22 cellular contexts compared by ENCODE assay signal in the genomic region with DNA sequence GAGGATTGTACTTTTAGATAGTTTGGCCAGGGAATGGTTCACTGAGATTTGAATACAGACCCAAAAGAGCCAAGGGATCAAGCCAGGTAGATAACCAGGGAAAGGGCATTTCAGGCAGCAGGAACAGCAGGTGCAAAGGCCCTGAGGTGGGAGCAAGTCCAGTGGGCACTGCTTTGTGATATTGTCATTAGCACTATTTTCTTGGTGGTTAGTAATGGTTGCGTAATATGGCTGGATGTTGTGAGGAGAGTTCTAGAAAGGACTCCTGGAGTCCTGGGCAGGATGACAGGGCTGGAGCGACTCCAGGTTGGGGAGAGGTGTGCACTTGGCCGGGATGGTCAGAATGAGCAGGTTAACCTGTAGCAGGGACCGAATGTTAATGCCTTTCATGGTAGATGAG.
"Had no signal": no experiment of that assay in that cellular context is flagged by ENCODE, and none has a peak within 500 bp of the region (broad histone marks: within the 10 kb centered on the region; RNA-seq: fewer than 3 reads in every experiment).

No MANE protein-coding gene starts in this region.

- DNase-seq: activated CD4-positive, alpha-beta memory T cell treated with anti-CD3 and anti-CD28 coated beads for 36 hours; activated CD4-positive, alpha-beta T cell treated with anti-CD3 and anti-CD28 coated beads, Interleukin-2, amount 10 ng/mL, durations not matched to agents 7 days and 5 days; activated CD4-positive, CD25-positive, alpha-beta regulatory T cell; activated CD8-positive, alpha-beta memory T cell treated with anti-CD3 and anti-CD28 coated beads for 24 hours; activated effector memory CD4-positive, alpha-beta T cell treated with anti-CD3 and anti-CD28 coated beads, Interleukin-2, amount 50 U/mL, for 16 hours; activated naive CD4-positive, alpha-beta T cell treated with Interleukin-2 at 50 U/mL for 16 hours; activated T-cell treated with anti-CD3 and anti-CD28 coated beads, Interleukin-2, amount 50 U/mL, for 4 hours; amygdala; KBM-7; MV-4-11; NCI-H1417 treated with DMSO at 0.1 percent for 48 hours; NCI-H1694; NCI-H2029 treated with DMSO at 0.1 percent for 48 hours; NCI-H345; NCI-H510A; NCI-H526 treated with DMSO at 0.1 percent for 48 hours; PC-3; SIG-M5 had no signal

- H3K27ac ChIP-seq: VCaP had no signal

- H3K9me3 Mint-ChIP-seq: activated CD4-positive, alpha-beta memory T cell treated with anti-CD3 and anti-CD28 coated beads for 36 hours; activated CD4-positive, alpha-beta T cell treated with anti-CD3 and anti-CD28 coated beads, Interleukin-2, amount 10 ng/mL, durations not matched to agents 7 days and 5 days; activated T-cell treated with anti-CD3 and anti-CD28 coated beads, Interleukin-2, amount 50 U/mL, for 4 hours; brain; central memory CD8-positive, alpha-beta T cell had no signal

- ATAC-seq: activated T-cell treated with anti-CD3 and anti-CD28 coated beads, Interleukin-2, amount 50 U/mL, for 4 hours had no signal

- H3K27ac Mint-ChIP-seq: activated CD4-positive, alpha-beta memory T cell treated with anti-CD3 and anti-CD28 coated beads for 36 hours; activated CD4-positive, alpha-beta T cell treated with anti-CD3 and anti-CD28 coated beads, Interleukin-2, amount 10 ng/mL, durations not matched to agents 7 days and 5 days; activated naive CD8-positive, alpha-beta T cell; brain had no signal

- H3K4me3 Mint-ChIP-seq: activated CD4-positive, alpha-beta memory T cell treated with anti-CD3 and anti-CD28 coated beads for 36 hours; activated CD4-positive, alpha-beta T cell treated with anti-CD3 and anti-CD28 coated beads, Interleukin-2, amount 10 ng/mL, durations not matched to agents 7 days and 5 days; activated naive CD8-positive, alpha-beta T cell; activated T-cell treated with anti-CD3 and anti-CD28 coated beads, Interleukin-2, amount 50 U/mL, for 4 hours; central memory CD8-positive, alpha-beta T cell had no signal

- H3K36me3 Mint-ChIP-seq: activated CD4-positive, alpha-beta memory T cell treated with anti-CD3 and anti-CD28 coated beads for 36 hours; activated naive CD8-positive, alpha-beta T cell; brain had no signal

- H3K27me3 Mint-ChIP-seq: activated CD4-positive, alpha-beta memory T cell treated with anti-CD3 and anti-CD28 coated beads for 36 hours; activated naive CD8-positive, alpha-beta T cell; brain; central memory CD8-positive, alpha-beta T cell had no signal
